Comparison of ENCODE assay signal across 8 cellular contexts in the genomic region with DNA sequence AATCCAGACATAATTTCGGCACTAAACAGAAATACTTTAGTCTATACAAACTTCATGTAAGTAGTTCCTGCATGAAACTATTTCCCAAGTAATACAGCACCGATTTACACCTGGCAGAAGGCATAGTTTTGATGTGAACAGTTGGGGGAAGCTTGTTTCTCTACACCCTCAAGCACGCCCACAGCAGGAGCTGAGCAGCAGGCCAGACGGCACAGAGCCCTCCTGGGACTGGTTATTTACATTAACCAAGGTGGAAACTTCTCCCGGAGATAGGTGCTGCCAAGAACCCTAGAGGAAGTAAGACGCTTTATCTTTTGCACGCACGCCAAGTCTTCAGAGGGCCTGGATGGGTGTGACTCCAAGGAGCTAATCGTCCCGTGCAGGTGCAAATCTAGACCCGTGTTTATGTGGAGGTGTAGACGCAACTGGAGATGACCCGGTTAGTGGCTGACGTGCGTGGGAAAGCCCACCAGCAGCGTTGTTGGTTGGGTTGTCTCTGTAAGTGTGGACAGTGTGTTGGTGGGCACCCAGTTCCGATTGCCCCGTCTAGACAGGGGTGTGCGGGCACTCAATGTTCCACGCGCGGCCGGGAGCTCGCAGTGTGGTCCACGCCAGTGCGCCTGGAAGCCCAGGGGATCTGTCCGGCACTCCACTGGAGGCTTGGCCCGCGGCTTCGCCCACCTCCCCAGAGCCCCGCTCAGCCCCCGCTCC. TPM values are rescaled to one million over a fixed set of nuclear protein-coding genes. Genes with fewer than 3 reads are reported as not detected.
DNase-seq lines count a peak whose midpoint lies in the region; ATAC-seq and TF ChIP-seq lines count a peak whose summit lies in the region.

No MANE protein-coding gene starts in this region.

- H3K9ac ChIP-seq in SK-N-MC (ENCODE audit: insufficient read length): peak overlapping the region; percentile 29

- H3K36me3 ChIP-seq in SK-N-MC (ENCODE audit: insufficient read depth, low read length) (no peaks in the 10 kb centered on the region), heart right ventricle (peaks cover 0 to 8% (median 0%) of the 10 kb centered on the region in 9 donors)

- 1 to 2% methylated on average over 31 to 32 of the region's 32 CpGs for WGBS in heart right ventricle, 2 donors

- peaks cover 7 to 68% (median 60%) of the 10 kb centered on the region in 9 donors for H3K4me1 ChIP-seq in heart right ventricle

- ATAC-seq in GM21619 (IDR thresholded peaks at IDR 0.05; ENCODE audit: unreplicated experiment): peak; percentile 69
- ATAC-seq in activated naive CD4-positive, alpha-beta T cell treated with anti-CD3 and anti-CD28 coated beads, Interleukin-2, amount 50 U/mL, for 72 hours: peak; percentile 25 to 36
- ATAC-seq in heart right ventricle: peak; percentile 1 to 46 (median 12)

- DNase-seq in DMS153 treated with DMSO at 0.1 percent for 48 hours (lab: John Stamatoyannopoulos, UW; ENCODE audit: unreplicated experiment): peak; percentile 18
- DNase-seq in Jurkat, Clone E6-1 (ENCODE audit: low read depth, low spot score): peak; percentile 66
- DNase-seq in SK-N-MC (ENCODE audit: low read depth, low spot score): no peak
- DNase-seq in activated naive CD4-positive, alpha-beta T cell treated with anti-CD3 and anti-CD28 coated beads, Interleukin-2, amount 50 U/mL, for 72 hours (ENCODE audit: low spot score in 2 of 2): peak; percentile 42 to 58
- peak; percentile 38 to 58 for DNase-seq in heart right ventricle
- DNase-seq in posterior vena cava (ENCODE audit: low spot score): peak; percentile 87
- DNase-seq in T1000 (lab: John Stamatoyannopoulos, UW): no peak

- H3K4me3 ChIP-seq in Jurkat, Clone E6-1 (ENCODE audit: low read length): peak overlapping the region; percentile 77
- peak overlapping the region; percentile 81 for H3K4me3 ChIP-seq in SK-N-MC
- H3K4me3 ChIP-seq in heart right ventricle: peak overlapping the region; percentile 36 to 96 (median 84)

- no peaks in the 10 kb centered on the region for H3K9me3 Mint-ChIP-seq in activated naive CD4-positive, alpha-beta T cell treated with anti-CD3 and anti-CD28 coated beads, Interleukin-2, amount 50 U/mL, for 72 hours

- H3K27ac ChIP-seq in SK-N-MC (peak overlapping the region; percentile 63), heart right ventricle (peak overlapping the region; percentile 88 to 98 (median 98))

- H3K27me3 ChIP-seq in heart right ventricle: no peaks in the 10 kb centered on the region

- peak overlapping the region; percentile 93 to 97 for H3K27ac Mint-ChIP-seq in activated naive CD4-positive, alpha-beta T cell treated with anti-CD3 and anti-CD28 coated beads, Interleukin-2, amount 50 U/mL, for 72 hours

- H3K36me3 Mint-ChIP-seq in activated naive CD4-positive, alpha-beta T cell treated with anti-CD3 and anti-CD28 coated beads, Interleukin-2, amount 50 U/mL, for 72 hours: no peaks in the 10 kb centered on the region

- intact Hi-C loops in heart right ventricle (cut with DNase I): loop anchor here in 8 of 10 donors (2.0 to 10.0 kb wide), 5 partner anchors 41 to 57 kb away; a partner anchor contains a TSS
- intact Hi-C loops in posterior vena cava (cut with DNase I): loop anchor here in 1 of 2 donors (10.0 kb wide), 1 partner anchor 57 kb away; a partner anchor contains a TSS

- no peak for TF ChIP-seq CTCF in heart right ventricle (IDR thresholded peaks at IDR 0.05)

- H3K9me3 ChIP-seq in SK-N-MC (ENCODE audit: low read depth, low read length): no peaks in the 10 kb centered on the region
- no peaks in the 10 kb centered on the region for H3K9me3 ChIP-seq in heart right ventricle

RNA-seq across cellular contexts. Expression of a gene that starts 0.8 kb away (rescaled TPM):
- polyA plus RNA-seq in Jurkat, Clone E6-1 (2012; ENCODE audit: insufficient read depth, insufficient read length): 0.76 TPM
- total RNA-seq in activated naive CD4-positive, alpha-beta T cell treated with anti-CD3 and anti-CD28 coated beads, Interleukin-2, amount 50 U/mL, for 72 hours: 10 to 100 TPM; 19.2 to 19.6 TPM
- total RNA-seq in heart right ventricle (100 to 1,000 TPM in 9 of 10 donors, 10 to 100 TPM in 1; 77.6 to 168 (median 120) TPM), posterior vena cava (10 to 100 TPM; 18.5 to 28.3 TPM)
- polyA plus RNA-seq in heart right ventricle: 10 to 100 TPM in 1 of 2 donors, 1 to 10 TPM in 1; 4.9 to 15.4 TPM

RNA-seq across cellular contexts. Expression of a gene that starts 53.9 kb away (rescaled TPM):
- polyA plus RNA-seq in Jurkat, Clone E6-1 (2012; ENCODE audit: insufficient read depth, insufficient read length): 19.3 TPM
- 10 to 100 TPM in 1 of 2 donors, 1 to 10 TPM in 1; 5.1 to 17.4 TPM for total RNA-seq in activated naive CD4-positive, alpha-beta T cell treated with anti-CD3 and anti-CD28 coated beads, Interleukin-2, amount 50 U/mL, for 72 hours
- total RNA-seq in heart right ventricle (10 to 100 TPM; 38.5 to 63.2 (median 47.9) TPM), posterior vena cava (10 to 100 TPM; 59.9 to 71.8 TPM)
- 10 to 100 TPM; 12.9 to 40.1 TPM for polyA plus RNA-seq in heart right ventricle

RNA-seq across cellular contexts. Expression of a gene that starts 55.8 kb away (rescaled TPM):
- polyA plus RNA-seq in Jurkat, Clone E6-1 (2012; ENCODE audit: insufficient read depth, insufficient read length): 10.8 TPM
- 1 to 10 TPM; 3.6 to 6.4 TPM for total RNA-seq in activated naive CD4-positive, alpha-beta T cell treated with anti-CD3 and anti-CD28 coated beads, Interleukin-2, amount 50 U/mL, for 72 hours
- total RNA-seq in heart right ventricle (10 to 100 TPM in 4 of 10 donors, 1 to 10 TPM in 6; 7.4 to 12.0 (median 9.6) TPM), posterior vena cava (10 to 100 TPM in 1 of 2 donors, 1 to 10 TPM in 1; 7.7 to 10.5 TPM)
- polyA plus RNA-seq in heart right ventricle: 1 to 10 TPM; 2.0 to 5.0 TPM

Comparison
In these comparisons a context has a peak if more than half of its experiments do, and no peak if none do; other contexts are left out.
1. DNase-seq: peak in DMS153 treated with DMSO at 0.1 percent for 48 hours (single experiment), Jurkat, Clone E6-1 (single experiment), activated naive CD4-positive, alpha-beta T cell treated with anti-CD3 and anti-CD28 coated beads, Interleukin-2, amount 50 U/mL, for 72 hours (2 of 2), heart right ventricle (2 of 2) and posterior vena cava (single experiment); none in SK-N-MC (single experiment) and T1000 (single experiment).
2. ATAC-seq: peak in every context shown above with its lines; median percentile 69 in GM21619; 30 in activated naive CD4-positive, alpha-beta T cell treated with anti-CD3 and anti-CD28 coated beads, Interleukin-2, amount 50 U/mL, for 72 hours; 12 in heart right ventricle.
3. Peak in every context shown above with its lines, with median percentiles within 50 percentile points of each other: H3K4me3 ChIP-seq.